In genomic region chr14:75310295-75311059, GRCh38 we compare ENCODE assay signal across 9 cellular contexts. TPM values are rescaled to one million over a fixed set of nuclear protein-coding genes. Genes with fewer than 3 reads are reported as not detected.
A peak's percentile ranks its signal among the peaks of the same experiment; 100 is the strongest.
DNase-seq lines count a peak whose midpoint lies in the region; ATAC-seq and TF ChIP-seq lines count a peak whose summit lies in the region.
"Had no signal": no experiment of that assay in that cellular context is flagged by ENCODE, and none has a peak within 500 bp of the region (broad histone marks: within the 10 kb centered on the region; RNA-seq: fewer than 3 reads in every experiment).

No MANE protein-coding gene starts in this region.

- H3K27ac ChIP-seq in HEK293 (ENCODE audit: extremely low read depth, low read depth, low read length) (no peak overlapping the region), parathyroid adenoma (peak overlapping the region; percentile 82)
- H3K27ac ChIP-seq: HL-60 had no signal

- TF ChIP-seq CTCF in HEK293 (tag by site-specific recombination; IDR thresholded peaks at IDR 0.05) (no peak), WTC11 (IDR thresholded peaks at IDR 0.05) (no peak), parathyroid adenoma (IDR thresholded peaks at IDR 0.05) (no peak)

- H3K36me3 Mint-ChIP-seq in WTC11 = no peaks in the 10 kb centered on the region

- CTCF ChIA-PET in HEK293 (lab: Yijun Ruan, JAX) (interaction anchor here (0.6 to 8.0 kb wide), 9 partner anchors 13 to 402 kb away, joined by 3 to 101 read pairs (median 3); no protein-coding TSS in a partner anchor), WTC11 (lab: Charles Lee) (interaction anchor here (0.7 to 4.4 kb wide), 12 partner anchors 14 to 267 kb away, joined by 3 to 92 read pairs (median 4); no protein-coding TSS in a partner anchor)

- intact Hi-C loops in Right ventricle myocardium inferior (cut with DNase I) = loop anchor here (2.0 kb wide), 1 partner anchor 30 kb away; no protein-coding TSS in a partner anchor

- H3K4me3 ChIP-seq in HEK293 (ENCODE audit: low read depth, low read length) (no peak overlapping the region), parathyroid adenoma (ENCODE audit: low read depth, low read length) (no peak overlapping the region)

- H3K4me3 Mint-ChIP-seq in WTC11 = no peak overlapping the region

- no peaks in the 10 kb centered on the region for H3K9me3 Mint-ChIP-seq in WTC11

- TF ChIP-seq POLR2A in GM18505 (IDR thresholded peaks at IDR 0.05; ENCODE audit: borderline replicate concordance, extremely low read depth, insufficient read depth, insufficient read length) = no peak

- H3K36me3 ChIP-seq in HEK293 (ENCODE audit: control insufficient read depth in 2 of 2, insufficient read depth in 1 of 2, low read length in 2 of 2) (no peaks in the 10 kb centered on the region), parathyroid adenoma (ENCODE audit: control insufficient read depth, insufficient read depth, low read length) (no peaks in the 10 kb centered on the region)

- H3K4me1 Mint-ChIP-seq in WTC11 = peaks cover 12% of the 10 kb centered on the region

- H3K27me3 Mint-ChIP-seq in WTC11 (ENCODE audit: low read depth) = no peaks in the 10 kb centered on the region

- POLR2A ChIA-PET in HEK293 (lab: Yijun Ruan, JAX) (no interaction called here), WTC11 (lab: Charles Lee) (interaction anchor here (0.8 to 1.0 kb wide), 2 partner anchors 143 to 170 kb away, joined by 3 read pairs; no protein-coding TSS in a partner anchor)

- peak; percentile 83 for ATAC-seq in WTC11
- peak; percentile 88 for ATAC-seq in Right ventricle myocardium inferior
- no peak for ATAC-seq in GM18505 (IDR thresholded peaks at IDR 0.05; ENCODE audit: unreplicated experiment)
- no peak for ATAC-seq in HG03571 (IDR thresholded peaks at IDR 0.05; ENCODE audit: unreplicated experiment)
- ATAC-seq in GM18517 (IDR thresholded peaks at IDR 0.05; ENCODE audit: unreplicated experiment) = no peak

- no peaks in the 10 kb centered on the region for H3K79me2 ChIP-seq in parathyroid adenoma

- no peak overlapping the region for H3K4me2 ChIP-seq in parathyroid adenoma (ENCODE audit: low read length)

- peak overlapping the region; percentile 94 for H2AFZ ChIP-seq in parathyroid adenoma

- DNase-seq in WTC11 (ENCODE audit: low spot score) (peak; percentile 78), Right ventricle myocardium inferior (ENCODE audit: missing footprints) (peak; percentile 92)
- DNase-seq in stimulated activated CD4-positive, alpha-beta T cell treated with anti-CD3 and anti-CD28 coated beads, Interleukin-2, amount 100 ng/mL, for 24 hours = no peak

- H3K9ac ChIP-seq in parathyroid adenoma = no peak overlapping the region

- no peaks in the 10 kb centered on the region for H3K27me3 ChIP-seq in parathyroid adenoma (ENCODE audit: control insufficient read depth, insufficient read depth, low read length)

- H3K4me1 ChIP-seq in HEK293 (ENCODE audit: control insufficient read depth, insufficient read depth, low read length) (0 out of 2 replicates have a peak, but pooled peaks cover 5% of the 10 kb centered on the region), parathyroid adenoma (peaks cover 21% of the 10 kb centered on the region)

- H3K9me3 ChIP-seq in HEK293 (ENCODE audit: control insufficient read depth, insufficient read depth, low read depth, low read length) = no peaks in the 10 kb centered on the region
- H3K9me3 ChIP-seq in parathyroid adenoma (ENCODE audit: control insufficient read depth, low read length) = no peaks in the 10 kb centered on the region

- H3K27ac Mint-ChIP-seq in WTC11 = peak overlapping the region; percentile 91

TF ChIP-seq in HEK293, 187 proteins besides CTCF, POLR2A, EP300 and RAD21 (continues in another document):
- TF ChIP-seq, protein P1, sequence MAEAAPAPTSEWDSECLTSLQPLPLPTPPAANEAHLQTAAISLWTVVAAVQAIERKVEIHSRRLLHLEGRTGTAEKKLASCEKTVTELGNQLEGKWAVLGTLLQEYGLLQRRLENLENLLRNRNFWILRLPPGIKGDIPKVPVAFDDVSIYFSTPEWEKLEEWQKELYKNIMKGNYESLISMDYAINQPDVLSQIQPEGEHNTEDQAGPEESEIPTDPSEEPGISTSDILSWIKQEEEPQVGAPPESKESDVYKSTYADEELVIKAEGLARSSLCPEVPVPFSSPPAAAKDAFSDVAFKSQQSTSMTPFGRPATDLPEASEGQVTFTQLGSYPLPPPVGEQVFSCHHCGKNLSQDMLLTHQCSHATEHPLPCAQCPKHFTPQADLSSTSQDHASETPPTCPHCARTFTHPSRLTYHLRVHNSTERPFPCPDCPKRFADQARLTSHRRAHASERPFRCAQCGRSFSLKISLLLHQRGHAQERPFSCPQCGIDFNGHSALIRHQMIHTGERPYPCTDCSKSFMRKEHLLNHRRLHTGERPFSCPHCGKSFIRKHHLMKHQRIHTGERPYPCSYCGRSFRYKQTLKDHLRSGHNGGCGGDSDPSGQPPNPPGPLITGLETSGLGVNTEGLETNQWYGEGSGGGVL (tag by site-specific recombination; IDR thresholded peaks at IDR 0.05) = peak; percentile 70
- TF ChIP-seq ZNF677 (tag by site-specific recombination; IDR thresholded peaks at IDR 0.05) (no peak), ZNF629 (tag by site-specific recombination; IDR thresholded peaks at IDR 0.05) (peak; percentile 64), PATZ1 (tag by site-specific recombination; IDR thresholded peaks at IDR 0.05) (no peak), ZNF341 (tag by site-specific recombination; IDR thresholded peaks at IDR 0.05; ENCODE audit: low read depth) (no peak), WT1 (tag by site-specific recombination; IDR thresholded peaks at IDR 0.05) (no peak), EGR2 (tag by site-specific recombination; IDR thresholded peaks at IDR 0.05; ENCODE audit: low read depth) (no peak), ZFHX2 (tag by site-specific recombination; conservative IDR thresholded peaks at IDR 0.05) (no peak)

TF ChIP-seq in WTC11, 78 proteins besides CTCF, POLR2A, EP300 and RAD21:
- TF ChIP-seq FOXK1 (CRISPR knock-in tag; IDR thresholded peaks at IDR 0.05) (peak; percentile 62; the same call in 1 of the 2 replicates), SP1 (CRISPR knock-in tag; conservative IDR thresholded peaks at IDR 0.05) (peak; percentile 23; the same call in 1 of the 2 replicates), MAX (CRISPR knock-in tag; IDR thresholded peaks at IDR 0.05) (no peak), GTF2I (CRISPR knock-in tag; conservative IDR thresholded peaks at IDR 0.05) (0 out of 2 replicates have a peak, but pooled peaks have one; percentile 20), ZBTB21 (CRISPR knock-in tag; IDR thresholded peaks at IDR 0.05; ENCODE audit: borderline replicate concordance) (0 out of 2 replicates have a peak, but pooled peaks have one; percentile 44), ZSCAN18 (CRISPR knock-in tag; IDR thresholded peaks at IDR 0.05) (no peak)

RNA-seq across cellular contexts. Expression of gene FOS, which starts 31.8 kb away (rescaled TPM):
- total RNA-seq in WTC11 (2021) = 23.9 to 57.4 TPM (median 50.8 TPM) in 3 replicates
- total RNA-seq in Right ventricle myocardium inferior = 9.5 TPM

Comparison
In these comparisons a context has a peak if more than half of its experiments do, and no peak if none do; other contexts are left out.
1. ATAC-seq: peak in WTC11 (single experiment) and Right ventricle myocardium inferior (single experiment); none in GM18505 (single experiment), HG03571 (single experiment) and GM18517 (single experiment).
2. DNase-seq: peak in WTC11 (single experiment) and Right ventricle myocardium inferior (single experiment); none in stimulated activated CD4-positive, alpha-beta T cell treated with anti-CD3 and anti-CD28 coated beads, Interleukin-2, amount 100 ng/mL, for 24 hours (0 of 2).
3. Of the 8 proteins assayed by ChIP-seq in both HEK293 and WTC11: peak only in HEK293: none; only in WTC11: none; in both: ZBTB21; in neither: 7.